2 cellular contexts compared by ENCODE assay signal in the genomic region with DNA sequence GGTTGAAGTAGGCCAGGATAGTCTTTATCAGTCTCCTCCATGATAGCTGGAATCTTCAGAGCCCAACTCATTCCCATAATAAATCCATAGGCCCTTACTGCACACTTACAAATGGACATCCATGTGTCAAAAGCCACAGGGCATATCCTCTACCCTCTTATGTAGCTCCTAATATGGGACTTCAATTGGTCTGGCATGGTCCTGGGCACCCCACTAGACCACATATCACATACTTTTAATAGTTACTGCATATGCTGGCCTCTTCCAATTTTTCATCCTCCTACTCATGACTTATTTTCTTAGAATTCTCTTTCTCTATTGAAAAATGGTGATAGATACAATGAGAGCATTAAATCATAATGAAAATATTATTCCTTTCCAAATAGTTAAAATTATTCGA.
TF ChIP-seq lines count a peak whose summit lies in the region.

No MANE protein-coding gene starts in this region.

TF ChIP-seq in SK-N-SH, 30 proteins besides CTCF, POLR2A, EP300 and RAD21 (continued from another document):
- TF ChIP-seq, protein P1, sequence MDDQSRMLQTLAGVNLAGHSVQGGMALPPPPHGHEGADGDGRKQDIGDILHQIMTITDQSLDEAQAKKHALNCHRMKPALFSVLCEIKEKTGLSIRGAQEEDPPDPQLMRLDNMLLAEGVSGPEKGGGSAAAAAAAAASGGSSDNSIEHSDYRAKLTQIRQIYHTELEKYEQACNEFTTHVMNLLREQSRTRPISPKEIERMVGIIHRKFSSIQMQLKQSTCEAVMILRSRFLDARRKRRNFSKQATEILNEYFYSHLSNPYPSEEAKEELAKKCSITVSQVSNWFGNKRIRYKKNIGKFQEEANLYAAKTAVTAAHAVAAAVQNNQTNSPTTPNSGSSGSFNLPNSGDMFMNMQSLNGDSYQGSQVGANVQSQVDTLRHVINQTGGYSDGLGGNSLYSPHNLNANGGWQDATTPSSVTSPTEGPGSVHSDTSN (IDR thresholded peaks at IDR 0.05) = peak; percentile 35; the same call in 1 of the 2 replicates
- TF ChIP-seq FOSL2 (IDR thresholded peaks at IDR 0.05; ENCODE audit: borderline replicate concordance, low read depth) = peak; percentile 26; the same call in 1 of the 2 replicates
- no peak for TF ChIP-seq MXI1 (IDR thresholded peaks at IDR 0.05; ENCODE audit: low read depth, low read length)

TF ChIP-seq in SK-N-SH treated with all-trans-retinoic acid at 6 μM for 48 hours, 23 proteins besides CTCF, POLR2A, EP300 and RAD21 (continued from another document):
- TF ChIP-seq, protein P2, sequence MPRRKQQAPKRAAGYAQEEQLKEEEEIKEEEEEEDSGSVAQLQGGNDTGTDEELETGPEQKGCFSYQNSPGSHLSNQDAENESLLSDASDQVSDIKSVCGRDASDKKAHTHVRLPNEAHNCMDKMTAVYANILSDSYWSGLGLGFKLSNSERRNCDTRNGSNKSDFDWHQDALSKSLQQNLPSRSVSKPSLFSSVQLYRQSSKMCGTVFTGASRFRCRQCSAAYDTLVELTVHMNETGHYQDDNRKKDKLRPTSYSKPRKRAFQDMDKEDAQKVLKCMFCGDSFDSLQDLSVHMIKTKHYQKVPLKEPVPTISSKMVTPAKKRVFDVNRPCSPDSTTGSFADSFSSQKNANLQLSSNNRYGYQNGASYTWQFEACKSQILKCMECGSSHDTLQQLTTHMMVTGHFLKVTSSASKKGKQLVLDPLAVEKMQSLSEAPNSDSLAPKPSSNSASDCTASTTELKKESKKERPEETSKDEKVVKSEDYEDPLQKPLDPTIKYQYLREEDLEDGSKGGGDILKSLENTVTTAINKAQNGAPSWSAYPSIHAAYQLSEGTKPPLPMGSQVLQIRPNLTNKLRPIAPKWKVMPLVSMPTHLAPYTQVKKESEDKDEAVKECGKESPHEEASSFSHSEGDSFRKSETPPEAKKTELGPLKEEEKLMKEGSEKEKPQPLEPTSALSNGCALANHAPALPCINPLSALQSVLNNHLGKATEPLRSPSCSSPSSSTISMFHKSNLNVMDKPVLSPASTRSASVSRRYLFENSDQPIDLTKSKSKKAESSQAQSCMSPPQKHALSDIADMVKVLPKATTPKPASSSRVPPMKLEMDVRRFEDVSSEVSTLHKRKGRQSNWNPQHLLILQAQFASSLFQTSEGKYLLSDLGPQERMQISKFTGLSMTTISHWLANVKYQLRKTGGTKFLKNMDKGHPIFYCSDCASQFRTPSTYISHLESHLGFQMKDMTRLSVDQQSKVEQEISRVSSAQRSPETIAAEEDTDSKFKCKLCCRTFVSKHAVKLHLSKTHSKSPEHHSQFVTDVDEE (CRISPR knock-in tag; IDR thresholded peaks at IDR 0.05) = no peak
- TF ChIP-seq, protein P3, sequence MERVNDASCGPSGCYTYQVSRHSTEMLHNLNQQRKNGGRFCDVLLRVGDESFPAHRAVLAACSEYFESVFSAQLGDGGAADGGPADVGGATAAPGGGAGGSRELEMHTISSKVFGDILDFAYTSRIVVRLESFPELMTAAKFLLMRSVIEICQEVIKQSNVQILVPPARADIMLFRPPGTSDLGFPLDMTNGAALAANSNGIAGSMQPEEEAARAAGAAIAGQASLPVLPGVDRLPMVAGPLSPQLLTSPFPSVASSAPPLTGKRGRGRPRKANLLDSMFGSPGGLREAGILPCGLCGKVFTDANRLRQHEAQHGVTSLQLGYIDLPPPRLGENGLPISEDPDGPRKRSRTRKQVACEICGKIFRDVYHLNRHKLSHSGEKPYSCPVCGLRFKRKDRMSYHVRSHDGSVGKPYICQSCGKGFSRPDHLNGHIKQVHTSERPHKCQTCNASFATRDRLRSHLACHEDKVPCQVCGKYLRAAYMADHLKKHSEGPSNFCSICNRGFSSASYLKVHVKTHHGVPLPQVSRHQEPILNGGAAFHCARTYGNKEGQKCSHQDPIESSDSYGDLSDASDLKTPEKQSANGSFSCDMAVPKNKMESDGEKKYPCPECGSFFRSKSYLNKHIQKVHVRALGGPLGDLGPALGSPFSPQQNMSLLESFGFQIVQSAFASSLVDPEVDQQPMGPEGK (CRISPR knock-in tag; IDR thresholded peaks at IDR 0.05; ENCODE audit: borderline replicate concordance) = no peak
- TF ChIP-seq ZC3H10 (CRISPR knock-in tag; IDR thresholded peaks at IDR 0.05) (no peak), ZNF8 (CRISPR knock-in tag; IDR thresholded peaks at IDR 0.05) (no peak), ARNTL (CRISPR knock-in tag; IDR thresholded peaks at IDR 0.05; ENCODE audit: borderline replicate concordance, low read depth) (no peak), ZFP3 (CRISPR knock-in tag; IDR thresholded peaks at IDR 0.05) (no peak)
- TF ChIP-seq, protein P4, sequence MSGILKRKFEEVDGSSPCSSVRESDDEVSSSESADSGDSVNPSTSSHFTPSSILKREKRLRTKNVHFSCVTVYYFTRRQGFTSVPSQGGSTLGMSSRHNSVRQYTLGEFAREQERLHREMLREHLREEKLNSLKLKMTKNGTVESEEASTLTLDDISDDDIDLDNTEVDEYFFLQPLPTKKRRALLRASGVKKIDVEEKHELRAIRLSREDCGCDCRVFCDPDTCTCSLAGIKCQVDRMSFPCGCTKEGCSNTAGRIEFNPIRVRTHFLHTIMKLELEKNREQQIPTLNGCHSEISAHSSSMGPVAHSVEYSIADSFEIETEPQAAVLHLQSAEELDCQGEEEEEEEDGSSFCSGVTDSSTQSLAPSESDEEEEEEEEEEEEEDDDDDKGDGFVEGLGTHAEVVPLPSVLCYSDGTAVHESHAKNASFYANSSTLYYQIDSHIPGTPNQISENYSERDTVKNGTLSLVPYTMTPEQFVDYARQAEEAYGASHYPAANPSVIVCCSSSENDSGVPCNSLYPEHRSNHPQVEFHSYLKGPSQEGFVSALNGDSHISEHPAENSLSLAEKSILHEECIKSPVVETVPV (CRISPR knock-in tag; IDR thresholded peaks at IDR 0.05) = no peak
